8 cellular contexts compared by ENCODE assay signal in the genomic region with DNA sequence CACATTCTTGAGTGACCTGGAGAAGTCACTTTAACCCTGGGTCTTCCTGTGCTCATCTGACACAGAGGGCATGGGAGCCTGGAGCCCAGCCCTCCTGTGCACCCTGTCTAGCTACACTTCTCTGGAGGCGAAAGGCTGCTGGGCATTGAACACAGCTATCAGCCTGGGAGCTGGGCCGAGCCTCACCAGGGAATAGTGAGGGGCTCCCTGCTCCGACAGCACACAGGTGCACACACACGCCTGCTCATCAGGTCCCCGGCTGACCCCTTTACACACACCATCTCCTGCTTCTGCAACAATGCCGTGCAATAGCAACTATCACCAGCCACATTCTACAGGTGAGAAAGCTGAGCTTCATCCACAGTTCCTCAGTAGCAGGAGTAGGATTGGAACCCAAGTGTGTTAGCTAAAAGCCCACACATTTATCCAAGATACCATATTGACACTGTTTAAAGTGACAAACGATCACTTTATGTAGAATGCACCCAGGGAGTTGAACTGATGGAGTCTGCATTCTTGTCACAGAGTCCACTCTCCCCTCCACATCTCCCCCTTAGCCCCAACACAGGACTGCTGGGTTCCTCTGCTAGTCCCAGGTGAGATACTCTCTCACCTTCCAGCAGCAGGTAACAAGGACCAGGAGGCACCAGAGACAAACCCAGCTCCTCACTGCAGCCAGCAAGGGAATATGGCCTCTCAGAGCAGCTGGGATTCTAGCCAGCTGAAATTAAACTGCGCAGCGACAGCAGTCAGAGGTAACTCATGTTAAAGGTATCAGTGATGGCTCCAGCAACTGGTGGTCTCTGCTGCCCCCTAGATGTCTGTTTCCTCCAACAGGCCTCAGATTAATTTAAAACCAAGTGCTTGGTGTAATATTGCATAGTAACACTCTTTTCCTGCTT. TPM values are rescaled to one million over a fixed set of nuclear protein-coding genes. Genes with fewer than 3 reads are reported as not detected.
A peak's percentile ranks its signal among the peaks of the same experiment; 100 is the strongest.
DNase-seq lines count a peak whose midpoint lies in the region; ATAC-seq, FAIRE-seq and TF ChIP-seq lines count a peak whose summit lies in the region.

No MANE protein-coding gene starts in this region.

- no peak for TF ChIP-seq POLR2A in esophagus muscularis mucosa (IDR thresholded peaks at IDR 0.05; ENCODE audit: low read depth)

- TF ChIP-seq CTCF in esophagus muscularis mucosa (IDR thresholded peaks at IDR 0.05), result peak; percentile 49 to 59 (median 55)

- no peak overlapping the region for H3K4me3 ChIP-seq in esophagus muscularis mucosa

- intact Hi-C loops in esophagus muscularis mucosa (cut with DNase I), result loop anchor here (5.0 kb wide), 1 partner anchor 542 kb away; a partner anchor contains a TSS

- H3K27me3 Mint-ChIP-seq in activated CD8-positive, alpha-beta memory T cell treated with anti-CD3 and anti-CD28 coated beads, Interleukin-2, amount 10 ng/mL, durations not matched to agents 7 days and 5 days, result peaks cover 28% of the 10 kb centered on the region

- peaks cover under 1% of the 10 kb centered on the region for H3K4me1 Mint-ChIP-seq in activated CD8-positive, alpha-beta memory T cell treated with anti-CD3 and anti-CD28 coated beads, Interleukin-2, amount 10 ng/mL, durations not matched to agents 7 days and 5 days

- peaks cover 0 to 2% (median 0%) of the 10 kb centered on the region in 4 donors for H3K27me3 ChIP-seq in esophagus muscularis mucosa

- no peaks in the 10 kb centered on the region for H3K4me1 ChIP-seq in esophagus muscularis mucosa

- no peak overlapping the region for H3K27ac Mint-ChIP-seq in activated CD8-positive, alpha-beta memory T cell treated with anti-CD3 and anti-CD28 coated beads, Interleukin-2, amount 10 ng/mL, durations not matched to agents 7 days and 5 days

- TF ChIP-seq EP300 in esophagus muscularis mucosa (IDR thresholded peaks at IDR 0.05), result no peak

- H3K36me3 Mint-ChIP-seq in activated CD8-positive, alpha-beta memory T cell treated with anti-CD3 and anti-CD28 coated beads, Interleukin-2, amount 10 ng/mL, durations not matched to agents 7 days and 5 days, result no peaks in the 10 kb centered on the region

- CTCF ChIA-PET in activated CD8-positive, alpha-beta memory T cell treated with anti-CD3 and anti-CD28 coated beads, Interleukin-2, amount 10 ng/mL, durations not matched to agents 7 days and 5 days (lab: Charles Lee), result interaction anchor here (0.9 to 1.4 kb wide), 6 partner anchors 19 to 550 kb away, joined by 3 to 5 read pairs (median 3); no protein-coding TSS in a partner anchor

- peak; percentile 72 for DNase-seq in COLO668 (lab: John Stamatoyannopoulos, UW; ENCODE audit: unreplicated experiment)
- DNase-seq in NCI-H526 treated with DMSO at 0.1 percent for 48 hours (lab: John Stamatoyannopoulos, UW), result peak; percentile 18
- DNase-seq in activated CD8-positive, alpha-beta memory T cell treated with anti-CD3 and anti-CD28 coated beads, Interleukin-2, amount 10 ng/mL, durations not matched to agents 7 days and 5 days, result peak; percentile 62
- no peak for DNase-seq in esophagus muscularis mucosa (ENCODE audit: extremely low spot score)
- DNase-seq in nucleus accumbens (lab: John Stamatoyannopoulos, UW), result peak in 34 of 56 donors; percentile 4 to 79 (median 32)
- DNase-seq in urothelium cell line (ENCODE audit: low spot score), result peak; percentile 52

- no peak overlapping the region for H3K4me3 Mint-ChIP-seq in activated CD8-positive, alpha-beta memory T cell treated with anti-CD3 and anti-CD28 coated beads, Interleukin-2, amount 10 ng/mL, durations not matched to agents 7 days and 5 days

- ATAC-seq in HG02759 (IDR thresholded peaks at IDR 0.05; ENCODE audit: unreplicated experiment), result peak; percentile 50
- peak; percentile 42 for ATAC-seq in activated CD8-positive, alpha-beta memory T cell treated with anti-CD3 and anti-CD28 coated beads, Interleukin-2, amount 10 ng/mL, durations not matched to agents 7 days and 5 days
- no peak for ATAC-seq in GM21786 (IDR thresholded peaks at IDR 0.05; ENCODE audit: unreplicated experiment)

- H3K9me3 ChIP-seq in esophagus muscularis mucosa, result no peaks in the 10 kb centered on the region

- H3K9me3 Mint-ChIP-seq in activated CD8-positive, alpha-beta memory T cell treated with anti-CD3 and anti-CD28 coated beads, Interleukin-2, amount 10 ng/mL, durations not matched to agents 7 days and 5 days (ENCODE audit: low read depth), result peaks cover 2% of the 10 kb centered on the region

- no peak overlapping the region for H3K27ac ChIP-seq in esophagus muscularis mucosa (replicated peaks in 1 of 4)

- whole genome bisulfite sequencing in esophagus muscularis mucosa, result 88% methylated on average over 6 of the region's 9 CpGs

- FAIRE-seq in urothelium cell line (lab: Jason Lieb, UNC), result no peak

- no peaks in the 10 kb centered on the region for H3K36me3 ChIP-seq in esophagus muscularis mucosa

RNA-seq across cellular contexts. Expression of a gene that starts 18.3 kb away (rescaled TPM):
- not detected for total RNA-seq in activated CD8-positive, alpha-beta memory T cell treated with anti-CD3 and anti-CD28 coated beads, Interleukin-2, amount 10 ng/mL, durations not matched to agents 7 days and 5 days
- 1 to 10 TPM in 1 of 4 donors, not detected in 3; 1.0 TPM for total RNA-seq in esophagus muscularis mucosa

RNA-seq across cellular contexts. Expression of a gene that starts 28.5 kb away (rescaled TPM):
- 100 to 1,000 TPM; 183 to 255 TPM for total RNA-seq in activated CD8-positive, alpha-beta memory T cell treated with anti-CD3 and anti-CD28 coated beads, Interleukin-2, amount 10 ng/mL, durations not matched to agents 7 days and 5 days
- total RNA-seq in esophagus muscularis mucosa, result 100 to 1,000 TPM in 3 of 4 donors, 10 to 100 TPM in 1; 91.9 to 231 (median 161) TPM
